ENCODE assay signal across 25 cellular contexts in genomic region chr11:14417975-14418374, GRCh38. TPM values are rescaled to one million over a fixed set of nuclear protein-coding genes. Genes with fewer than 3 reads are reported as not detected.
DNase-seq lines count a peak whose midpoint lies in the region; ATAC-seq and TF ChIP-seq lines count a peak whose summit lies in the region.
"Had no signal": no experiment of that assay in that cellular context is flagged by ENCODE, and none has a peak within 500 bp of the region (broad histone marks: within the 10 kb centered on the region; RNA-seq: fewer than 3 reads in every experiment).

No MANE protein-coding gene starts in this region.

- peak overlapping the region; percentile 83 for H3K27ac Mint-ChIP-seq in HFFc6
- H3K27ac Mint-ChIP-seq: activated naive CD8-positive, alpha-beta T cell; nephron; stimulated activated memory B cell treated with anti-CD40 and anti-IgM and Interleukin-4, amounts not matched to agents 10 μg/mL and 1 μg/mL and 100 μg/mL, for 72 hours had no signal

- H2AFZ ChIP-seq in DND-41 (ENCODE audit: low read depth, low read length) (no peak overlapping the region), osteoblast (ENCODE audit: low read length) (peak overlapping the region; percentile 26)

- TF ChIP-seq POLR2A in lower leg skin (IDR thresholded peaks at IDR 0.05), result no peak

- 89 to 91% methylated on average over 1 of the region's 1 CpG for WGBS in lower leg skin, 2 donors

- H3K9me3 Mint-ChIP-seq in HFFc6, result no peaks in the 10 kb centered on the region
- H3K9me3 Mint-ChIP-seq: activated CD4-positive, alpha-beta T cell treated with anti-CD3 and anti-CD28 coated beads, Interleukin-2, amount 10 ng/mL, durations not matched to agents 24 days and 14 days; CD4-positive, alpha-beta memory T cell; nephron; stimulated activated memory B cell treated with anti-CD40 and anti-IgM and Interleukin-4, amounts not matched to agents 10 μg/mL and 1 μg/mL and 100 μg/mL, for 72 hours had no signal

- H3K4me1 ChIP-seq in DND-41 (ENCODE audit: insufficient read depth, low read length), result peaks cover 69% of the 10 kb centered on the region
- H3K4me1 ChIP-seq in osteoblast (ENCODE audit: insufficient read depth, low read length), result peaks cover 53% of the 10 kb centered on the region
- H3K4me1 ChIP-seq: prostate gland had no signal

- ATAC-seq in DND-41 (ENCODE audit: insufficient read depth, low read depth) (no peak), GM18520 (IDR thresholded peaks at IDR 0.05; ENCODE audit: unreplicated experiment) (no peak)
- ATAC-seq: esophagus mucosa; left cardiac atrium; stimulated activated memory B cell treated with anti-CD40 and anti-IgM and Interleukin-4, amounts not matched to agents 10 μg/mL and 1 μg/mL and 100 μg/mL, for 72 hours had no signal

- peaks cover 67% of the 10 kb centered on the region for H3K4me1 Mint-ChIP-seq in HFFc6 (ENCODE audit: low read depth)

- H3K4me3 ChIP-seq in DND-41 (ENCODE audit: low read depth in 1 of 2, low read length in 2 of 2), result no peak overlapping the region
- H3K4me3 ChIP-seq in osteoblast (ENCODE audit: insufficient read depth, low read length), result no peak overlapping the region
- no peak overlapping the region for H3K4me3 ChIP-seq in lower leg skin (ENCODE audit: low read depth, poor library complexity, severe bottlenecking)
- H3K4me3 ChIP-seq: prostate gland, thoracic aorta had no signal

- H3K27ac ChIP-seq in DND-41 (ENCODE audit: low read length) (peak overlapping the region; percentile 99), osteoblast (ENCODE audit: low read depth, low read length) (peak overlapping the region; percentile 18)
- H3K27ac ChIP-seq: prostate gland had no signal

- H3K36me3 ChIP-seq in DND-41 (ENCODE audit: insufficient read depth, low read length) (no peaks in the 10 kb centered on the region), osteoblast (ENCODE audit: insufficient read depth, low read length) (no peaks in the 10 kb centered on the region)
- H3K36me3 ChIP-seq: prostate gland, thoracic aorta had no signal

- H4K20me1 ChIP-seq in DND-41 (ENCODE audit: insufficient read depth, low read length), result no peaks in the 10 kb centered on the region
- H4K20me1 ChIP-seq in osteoblast (ENCODE audit: insufficient read depth, low read length), result no peaks in the 10 kb centered on the region

- no peak for TF ChIP-seq CTCF in DND-41 (IDR thresholded peaks at IDR 0.05; ENCODE audit: borderline replicate concordance, extremely low read depth, low read length, poor library complexity, severe bottlenecking)
- no peak for TF ChIP-seq CTCF in HFFc6 (IDR thresholded peaks at IDR 0.05)
- TF ChIP-seq CTCF in osteoblast (IDR thresholded peaks at IDR 0.05; ENCODE audit: extremely low read depth, low read depth, low read length), result no peak
- TF ChIP-seq CTCF in lower leg skin (IDR thresholded peaks at IDR 0.05), result no peak

- H3K79me2 ChIP-seq in DND-41 (ENCODE audit: insufficient read depth, low read length), result no peaks in the 10 kb centered on the region
- no peaks in the 10 kb centered on the region for H3K79me2 ChIP-seq in osteoblast (ENCODE audit: insufficient read depth, low read length)

- intact Hi-C loops in lower leg skin (cut with DNase I; ENCODE audit: low total_unique reads), result no loop called here

- H3K9ac ChIP-seq in DND-41 (ENCODE audit: low read depth, low read length), result no peak overlapping the region

- DNase-seq in DND-41 (no peak), HFFc6 (peak; percentile 42), fibroblast of gingiva (ENCODE audit: low read depth) (peak; percentile 55), osteoblast (ENCODE audit: insufficient read length, low spot score, missing footprints) (no peak), NCI-H510A (lab: John Stamatoyannopoulos, UW) (no peak), HK-2 (ENCODE audit: unreplicated experiment) (no peak), lower leg skin (ENCODE audit: low spot score in 2 of 2) (no peak)
- DNase-seq: activated CD4-positive, alpha-beta T cell treated with anti-CD3 and anti-CD28 coated beads, Interleukin-2, amount 10 ng/mL, durations not matched to agents 24 days and 14 days; CD4-positive, alpha-beta memory T cell; DMS 273 treated with DMSO at 0.1 percent for 48 hours; effector CD8-positive, alpha-beta T cell; GF-D8; left cardiac atrium; NCI-H1105; NCI-H2081; NK-92 treated with Interleukin-12 subunit alpha and Interleukin-12 subunit beta, amount 100 ng/mL, for 24 hours; SHP77 treated with DMSO at 0.1 percent for 48 hours; small intestine had no signal

- H3K4me2 ChIP-seq in DND-41 (ENCODE audit: insufficient read depth, low read length), result no peak overlapping the region
- H3K4me2 ChIP-seq in osteoblast (ENCODE audit: insufficient read depth, low read length), result no peak overlapping the region

- H3K4me3 Mint-ChIP-seq in HFFc6, result no peak overlapping the region
- H3K4me3 Mint-ChIP-seq: activated CD4-positive, alpha-beta T cell treated with anti-CD3 and anti-CD28 coated beads, Interleukin-2, amount 10 ng/mL, durations not matched to agents 24 days and 14 days; activated naive CD8-positive, alpha-beta T cell; CD4-positive, alpha-beta memory T cell; nephron; stimulated activated memory B cell treated with anti-CD40 and anti-IgM and Interleukin-4, amounts not matched to agents 10 μg/mL and 1 μg/mL and 100 μg/mL, for 72 hours had no signal

- no peaks in the 10 kb centered on the region; the same call in 1 of the 2 replicates for H3K36me3 Mint-ChIP-seq in HFFc6 (ENCODE audit: low read depth)
- H3K36me3 Mint-ChIP-seq: activated naive CD8-positive, alpha-beta T cell; CD4-positive, alpha-beta memory T cell; stimulated activated memory B cell treated with anti-CD40 and anti-IgM and Interleukin-4, amounts not matched to agents 10 μg/mL and 1 μg/mL and 100 μg/mL, for 72 hours had no signal

- H3K9me3 ChIP-seq in DND-41 (ENCODE audit: insufficient read depth, low read length, severe bottlenecking) (no peaks in the 10 kb centered on the region), osteoblast (ENCODE audit: low read depth, low read length) (no peaks in the 10 kb centered on the region)
- H3K9me3 ChIP-seq: prostate gland, thoracic aorta had no signal

- H3K27me3 ChIP-seq in DND-41 (ENCODE audit: insufficient read depth, low read length, poor library complexity) (no peaks in the 10 kb centered on the region), osteoblast (ENCODE audit: insufficient read depth, low read length) (no peaks in the 10 kb centered on the region)

- no peaks in the 10 kb centered on the region; the same call in 1 of the 2 replicates for H3K27me3 Mint-ChIP-seq in HFFc6 (ENCODE audit: insufficient read depth)
- H3K27me3 Mint-ChIP-seq: activated CD4-positive, alpha-beta T cell treated with anti-CD3 and anti-CD28 coated beads, Interleukin-2, amount 10 ng/mL, durations not matched to agents 24 days and 14 days; activated naive CD8-positive, alpha-beta T cell; CD4-positive, alpha-beta memory T cell; stimulated activated memory B cell treated with anti-CD40 and anti-IgM and Interleukin-4, amounts not matched to agents 10 μg/mL and 1 μg/mL and 100 μg/mL, for 72 hours had no signal

RNA-seq across cellular contexts. Expression of gene RRAS2, which starts 59.0 kb away (rescaled TPM):
- 100 to 1,000 TPM in 3 of 6 experiments, 10 to 100 TPM in 3; 89.6 to 122 (median 103) TPM for total RNA-seq in HFFc6 (2021; fragmentation: NEBNext Ultra II Directional; extraction: Animal tissue kit (Norgen Biotek cat#: 25700))
- total RNA-seq in osteoblast (91.1 and 101 TPM in 2 replicates), lower leg skin (10 to 100 TPM; 26.4 to 36.7 (median 31.8) TPM)

Comparison
In these comparisons a context has a peak if more than half of its experiments do, and no peak if none do; other contexts are left out.
1. DNase-seq: peak in HFFc6 (single experiment) and fibroblast of gingiva (single experiment); none in DND-41 (single experiment), osteoblast (single experiment), NCI-H510A (single experiment), HK-2 (single experiment) and lower leg skin (0 of 2).